In the genomic region with DNA sequence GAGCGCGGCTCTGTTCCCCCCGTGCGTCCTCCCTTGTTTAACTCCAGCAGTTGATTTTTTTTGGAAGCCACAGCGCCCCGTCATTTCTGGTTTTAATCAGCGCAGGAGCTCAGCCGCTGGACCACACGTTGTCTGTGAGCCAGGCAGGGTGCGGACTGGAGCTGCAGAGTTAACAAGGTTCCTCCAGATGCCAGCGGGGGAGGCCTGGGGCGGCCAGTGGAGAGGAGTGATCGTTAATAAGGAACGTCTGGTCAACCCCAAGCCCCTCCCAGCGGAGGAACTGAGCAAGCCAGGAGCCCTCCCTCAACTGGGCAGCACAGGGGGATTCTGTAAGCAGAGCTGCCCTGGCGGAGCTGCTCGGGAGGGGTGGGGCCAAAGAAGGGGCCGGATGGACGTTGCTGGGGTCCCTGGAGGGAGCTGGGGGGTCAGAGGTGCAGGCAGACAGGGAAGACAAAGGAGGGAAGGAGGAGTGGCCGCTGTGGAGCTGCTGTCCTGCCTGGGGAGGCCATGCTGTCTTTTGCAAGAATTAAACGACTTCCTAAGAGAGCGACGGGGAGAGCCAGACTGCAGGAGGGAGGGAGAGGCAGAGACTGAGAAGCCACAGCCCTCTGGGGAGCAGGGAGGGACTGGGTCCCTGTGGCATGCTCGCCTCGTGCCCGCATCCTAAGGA, we compare ENCODE assay signal across 10 cellular contexts.
A peak's percentile ranks its signal among the peaks of the same experiment; 100 is the strongest.
DNase-seq lines count a peak whose midpoint lies in the region; ATAC-seq and TF ChIP-seq lines count a peak whose summit lies in the region.
"Had no signal": no experiment of that assay in that cellular context is flagged by ENCODE, and none has a peak within 500 bp of the region (broad histone marks: within the 10 kb centered on the region; RNA-seq: fewer than 3 reads in every experiment).

No MANE protein-coding gene starts in this region.

- no peak for TF ChIP-seq POLR2A in suprapubic skin (IDR thresholded peaks at IDR 0.05)

- H3K9me3 ChIP-seq in endodermal cell (ENCODE audit: control insufficient read depth, low read length) (no peaks in the 10 kb centered on the region), lower lobe of right lung (no peaks in the 10 kb centered on the region), suprapubic skin (no peaks in the 10 kb centered on the region)

- H3K27ac ChIP-seq in endodermal cell (ENCODE audit: low read depth, low read length) (peak overlapping the region; percentile 89), lower lobe of right lung (no peak overlapping the region), suprapubic skin (no peak overlapping the region)
- H3K27ac ChIP-seq: 22Rv1 had no signal

- intact Hi-C loops in lower lobe of right lung (cut with DNase I): no loop called here

- H3K4me1 ChIP-seq in endodermal cell (ENCODE audit: control insufficient read depth, insufficient read depth, low read length) (no peaks in the 10 kb centered on the region), lower lobe of right lung (no peaks in the 10 kb centered on the region), suprapubic skin (peaks cover 11% of the 10 kb centered on the region)

- no peak overlapping the region for H3K27ac Mint-ChIP-seq in endodermal cell
- H3K27ac Mint-ChIP-seq: activated CD4-positive, alpha-beta T cell treated with anti-CD3 and anti-CD28 coated beads, Interleukin-2, amount 10 ng/mL, durations not matched to agents 7 days and 5 days had no signal

- H3K4me3 ChIP-seq in endodermal cell (ENCODE audit: low read length) (no peak overlapping the region), lower lobe of right lung (peak overlapping the region; percentile 17), suprapubic skin (peak overlapping the region; percentile 12)

- ATAC-seq in lower lobe of right lung: peak; percentile 56 to 60

- WGBS in endodermal cell (ENCODE audit: insufficient coverage in 1 of 2, insufficient read length in 1 of 2), 2 experiments: 57 to 63% methylated on average over 13 to 26 of the region's 26 CpGs
- 18% methylated on average over 20 of the region's 26 CpGs for WGBS in suprapubic skin

- H3K27me3 ChIP-seq in endodermal cell (ENCODE audit: control insufficient read depth, insufficient read depth, low read length, poor library complexity, severe bottlenecking): no peaks in the 10 kb centered on the region
- no peaks in the 10 kb centered on the region for H3K27me3 ChIP-seq in lower lobe of right lung (ENCODE audit: low read depth)
- no peaks in the 10 kb centered on the region for H3K27me3 ChIP-seq in suprapubic skin

- no peaks in the 10 kb centered on the region for H3K27me3 Mint-ChIP-seq in endodermal cell (ENCODE audit: insufficient read depth)

- TF ChIP-seq CTCF in endodermal cell (conservative IDR thresholded peaks at IDR 0.05) (no peak), lower lobe of right lung (IDR thresholded peaks at IDR 0.05) (no peak), suprapubic skin (IDR thresholded peaks at IDR 0.05) (no peak)

- no peaks in the 10 kb centered on the region for H3K36me3 ChIP-seq in endodermal cell (ENCODE audit: control insufficient read depth, insufficient read depth, low read length)
- no peaks in the 10 kb centered on the region for H3K36me3 ChIP-seq in lower lobe of right lung
- H3K36me3 ChIP-seq in suprapubic skin: no peaks in the 10 kb centered on the region

- DNase-seq in NCI-H1417 (lab: John Stamatoyannopoulos, UW) (peak in 2 of 3 experiments; percentile 43 to 52), NCI-H1417 treated with DMSO at 0.1 percent for 48 hours (lab: John Stamatoyannopoulos, UW) (no peak), endodermal cell (peak; percentile 78), lower lobe of right lung (peak; percentile 51), suprapubic skin (ENCODE audit: low spot score in 2 of 2) (peak in 1 of 2 donors; percentile 87), SKM-1 treated with dmso at 0.1 percent for 144 hours (lab: John Stamatoyannopoulos, UW; ENCODE audit: unreplicated experiment) (no peak), NCI-H1436 treated with DMSO at 0.1 percent for 48 hours (lab: John Stamatoyannopoulos, UW) (no peak), activated gamma-delta T cell treated with Interleukin-2 at 50 U/mL for 16 hours (no peak)
- DNase-seq: activated CD4-positive, alpha-beta T cell treated with anti-CD3 and anti-CD28 coated beads, Interleukin-2, amount 10 ng/mL, durations not matched to agents 7 days and 5 days had no signal

- H3K9ac ChIP-seq in endodermal cell (ENCODE audit: extremely low read depth, low read length, poor library complexity, severe bottlenecking): no peak overlapping the region

- H3K4me3 Mint-ChIP-seq in endodermal cell: no peak overlapping the region
- H3K4me3 Mint-ChIP-seq: activated CD4-positive, alpha-beta T cell treated with anti-CD3 and anti-CD28 coated beads, Interleukin-2, amount 10 ng/mL, durations not matched to agents 7 days and 5 days had no signal

- H3K9me3 Mint-ChIP-seq in endodermal cell: no peaks in the 10 kb centered on the region
- H3K9me3 Mint-ChIP-seq: activated CD4-positive, alpha-beta T cell treated with anti-CD3 and anti-CD28 coated beads, Interleukin-2, amount 10 ng/mL, durations not matched to agents 7 days and 5 days had no signal

- no peak for TF ChIP-seq EP300 in suprapubic skin (IDR thresholded peaks at IDR 0.05)

- peaks cover 19% of the 10 kb centered on the region for H3K4me1 Mint-ChIP-seq in endodermal cell

- H3K36me3 Mint-ChIP-seq in endodermal cell (ENCODE audit: low read depth): peaks cover 7% of the 10 kb centered on the region

Comparison
In these comparisons a context has a peak if more than half of its experiments do, and no peak if none do; other contexts are left out.
1. DNase-seq: peak in NCI-H1417 (2 of 3), endodermal cell (single experiment) and lower lobe of right lung (single experiment); none in NCI-H1417 treated with DMSO at 0.1 percent for 48 hours (single experiment), SKM-1 treated with dmso at 0.1 percent for 144 hours (single experiment), NCI-H1436 treated with DMSO at 0.1 percent for 48 hours (single experiment) and activated gamma-delta T cell treated with Interleukin-2 at 50 U/mL for 16 hours (single experiment).